In genomic region chrX:25290132-25290531, GRCh38 we compare ENCODE assay signal across 27 cellular contexts.
"Had no signal": no experiment of that assay in that cellular context is flagged by ENCODE, and none has a peak within 500 bp of the region (broad histone marks: within the 10 kb centered on the region; RNA-seq: fewer than 3 reads in every experiment).

No MANE protein-coding gene starts in this region.

- FAIRE-seq: endometrium, islet of Langerhans, keratinocyte had no signal

- DNase-seq: dermis blood vessel endothelial cell; effector CD8-positive, alpha-beta T cell; effector memory CD8-positive, alpha-beta T cell; endodermal cell; erythroblast; esophagus squamous epithelium; foreskin fibroblast; foreskin melanocyte; gastrocnemius medialis; glutamatergic neuron; heart left ventricle; hippocampal formation; left cardiac atrium; left lung; left ventricle myocardium superior; lower lobe of right lung; mesenchymal stem cell; mucosa of descending colon; naive B cell; naive thymus-derived CD8-positive, alpha-beta T cell had no signal

- H3K27me3 ChIP-seq: esophagus squamous epithelium, gastrocnemius medialis, left lung had no signal

- H3K9me3 Mint-ChIP-seq: effector memory CD8-positive, alpha-beta T cell had no signal

- H3K4me1 Mint-ChIP-seq: endodermal cell; mesothelial cell of epicardium; naive B cell; naive thymus-derived CD8-positive, alpha-beta T cell had no signal

- H3K27ac Mint-ChIP-seq: effector memory CD8-positive, alpha-beta T cell; endodermal cell; mesothelial cell of epicardium; naive B cell; naive thymus-derived CD8-positive, alpha-beta T cell had no signal

- ATAC-seq: effector memory CD8-positive, alpha-beta T cell; esophagus mucosa; gastrocnemius medialis; heart left ventricle; left cardiac atrium; left lung; left ventricle myocardium superior; lower lobe of right lung; mucosa of descending colon; naive thymus-derived CD8-positive, alpha-beta T cell had no signal

- H3K27me3 Mint-ChIP-seq: effector memory CD8-positive, alpha-beta T cell; naive B cell; naive thymus-derived CD8-positive, alpha-beta T cell had no signal

- H3K27ac ChIP-seq: coronary artery, epithelial cell of prostate, esophagus squamous epithelium, gastrocnemius medialis, heart left ventricle, left lung, lower lobe of right lung had no signal

- H3K9me3 ChIP-seq: esophagus squamous epithelium, gastrocnemius medialis, heart left ventricle, left lung, lower lobe of right lung, mucosa of descending colon had no signal

- H3K4me3 Mint-ChIP-seq: effector memory CD8-positive, alpha-beta T cell; endodermal cell; mesothelial cell of epicardium; naive B cell; naive thymus-derived CD8-positive, alpha-beta T cell had no signal

- H3K36me3 Mint-ChIP-seq: mesothelial cell of epicardium; naive B cell; naive thymus-derived CD8-positive, alpha-beta T cell had no signal

- H3K36me3 ChIP-seq: esophagus squamous epithelium, gastrocnemius medialis, heart left ventricle, left lung, lower lobe of right lung had no signal

- H3K4me3 ChIP-seq: coronary artery, esophagus squamous epithelium, gastrocnemius medialis, heart left ventricle, left lung, lower lobe of right lung, mucosa of descending colon had no signal

- H3K4me1 ChIP-seq: esophagus squamous epithelium, gastrocnemius medialis, heart left ventricle, left lung, lower lobe of right lung had no signal
